13 cellular contexts compared by ENCODE assay signal in the genomic region with DNA sequence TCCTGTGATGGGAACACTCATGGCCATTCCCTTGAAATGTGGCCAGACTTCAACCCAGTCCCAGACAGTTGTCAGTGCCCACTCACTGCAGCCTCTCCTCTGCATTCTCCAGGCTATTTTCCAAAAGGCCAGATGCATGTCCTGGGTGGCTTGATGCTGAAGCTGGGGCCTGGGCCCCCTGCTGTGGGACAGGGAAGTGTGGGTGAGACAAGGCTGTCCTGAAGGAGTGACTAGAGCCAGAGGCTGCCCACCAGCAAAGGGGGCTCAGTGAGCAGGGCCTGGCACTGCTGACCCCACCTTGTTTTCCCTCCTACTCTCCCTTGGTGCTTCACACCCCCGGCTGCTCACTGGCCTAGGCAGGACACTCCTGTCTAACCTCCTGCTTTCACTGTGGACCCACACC. TPM values are rescaled to one million over a fixed set of nuclear protein-coding genes. Genes with fewer than 3 reads are reported as not detected.
DNase-seq lines count a peak whose midpoint lies in the region; ATAC-seq and TF ChIP-seq lines count a peak whose summit lies in the region.
"Had no signal": no experiment of that assay in that cellular context is flagged by ENCODE, and none has a peak within 500 bp of the region (broad histone marks: within the 10 kb centered on the region; RNA-seq: fewer than 3 reads in every experiment).

No MANE protein-coding gene starts in this region.

- CTCF ChIA-PET in CD8-positive, alpha-beta memory T cell (lab: Charles Lee) = interaction anchor here (2.8 to 21.6 kb wide), 4 partner anchors 9 to 25 kb away, joined by 15 to 724 read pairs (median 46); a partner anchor contains a TSS

- DNase-seq in CD8-positive, alpha-beta memory T cell = no peak
- DNase-seq in T-helper 17 cell (no peak), left ventricle myocardium inferior (no peak), gastrocnemius medialis (no peak), NCI-H774 (lab: John Stamatoyannopoulos, UW) (no peak), 8988T (no peak), D341Med (ENCODE audit: low spot score) (no peak)
- DNase-seq: central memory CD4-positive, alpha-beta T cell; foreskin fibroblast; NCI-H510A had no signal

- no peak for TF ChIP-seq CTCF in left ventricle myocardium inferior (IDR thresholded peaks at IDR 0.05; ENCODE audit: borderline replicate concordance)
- no peak for TF ChIP-seq CTCF in gastrocnemius medialis (IDR thresholded peaks at IDR 0.05 in 4 of 5, conservative IDR thresholded peaks at IDR 0.05 in 1 of 5)

- intact Hi-C loops in left ventricle myocardium inferior (cut with micrococcal nuclease) = no loop called here
- intact Hi-C loops in gastrocnemius medialis (cut with DNase I; ENCODE audit: low total_unique reads) = no loop called here

- in situ Hi-C loops in gastrocnemius medialis (cut with MboI; ENCODE audit: low sequenced_read_pairs in 4 of 4) = loop anchor here in 1 of 4 donors (25.0 kb wide), 1 partner anchor 788 kb away; a partner anchor contains a TSS

- H3K27me3 ChIP-seq in CD8-positive, alpha-beta memory T cell (ENCODE audit: insufficient read depth, low read length, poor library complexity, severe bottlenecking) = no peaks in the 10 kb centered on the region
- H3K27me3 ChIP-seq in left ventricle myocardium inferior (ENCODE audit: low read depth) (no peaks in the 10 kb centered on the region), gastrocnemius medialis (no peaks in the 10 kb centered on the region)
- H3K27me3 ChIP-seq: SJSA1 had no signal

- H3K9me3 Mint-ChIP-seq in CD8-positive, alpha-beta memory T cell = no peaks in the 10 kb centered on the region

- H3K36me3 ChIP-seq in CD8-positive, alpha-beta memory T cell (ENCODE audit: insufficient read depth, low read length) = peaks cover 9% of the 10 kb centered on the region
- H3K36me3 ChIP-seq in left ventricle myocardium inferior (no peaks in the 10 kb centered on the region), gastrocnemius medialis (no peaks in the 10 kb centered on the region)
- H3K36me3 ChIP-seq: SJSA1 had no signal

- H3K9me3 ChIP-seq in CD8-positive, alpha-beta memory T cell (ENCODE audit: low read length) = no peaks in the 10 kb centered on the region
- H3K9me3 ChIP-seq in T-helper 17 cell (ENCODE audit: control insufficient read depth, low read length, poor library complexity, severe bottlenecking) (no peaks in the 10 kb centered on the region), left ventricle myocardium inferior (replicated peaks) (no peaks in the 10 kb centered on the region), gastrocnemius medialis (no peaks in the 10 kb centered on the region)
- H3K9me3 ChIP-seq: SJSA1 had no signal

- no peaks in the 10 kb centered on the region for H3K27me3 Mint-ChIP-seq in CD8-positive, alpha-beta memory T cell
- no peaks in the 10 kb centered on the region for H3K27me3 Mint-ChIP-seq in T-helper 17 cell

- H3K4me3 ChIP-seq in CD8-positive, alpha-beta memory T cell (ENCODE audit: low read length) = no peak overlapping the region
- no peak overlapping the region for H3K4me3 ChIP-seq in left ventricle myocardium inferior
- H3K4me3 ChIP-seq in gastrocnemius medialis = no peak overlapping the region
- H3K4me3 ChIP-seq: SJSA1, smooth muscle cell had no signal

- POLR2A ChIA-PET in CD8-positive, alpha-beta memory T cell (lab: Charles Lee) = interaction anchor here (3.5 to 5.7 kb wide), 2 partner anchors 10 to 11 kb away, joined by 24 to 35 read pairs; a partner anchor contains a TSS

- peak overlapping the region in 3 of 7 donors; percentile 20 to 32 (median 26) for H3K4me3 Mint-ChIP-seq in CD8-positive, alpha-beta memory T cell
- H3K4me3 Mint-ChIP-seq in T-helper 17 cell = peak overlapping the region; percentile 67

- H3K27ac Mint-ChIP-seq in CD8-positive, alpha-beta memory T cell = peak overlapping the region; percentile 55 to 98 (median 80)
- H3K27ac Mint-ChIP-seq in T-helper 17 cell = peak overlapping the region; percentile 98

- no peak for TF ChIP-seq POLR2A in gastrocnemius medialis (IDR thresholded peaks at IDR 0.05)

- peak overlapping the region; percentile 84 for H3K27ac ChIP-seq in CD8-positive, alpha-beta memory T cell (ENCODE audit: low read depth, low read length)
- H3K27ac ChIP-seq in left ventricle myocardium inferior (replicated peaks) (peak overlapping the region; percentile 100), gastrocnemius medialis (peak overlapping the region; percentile 95 to 99 (median 96))
- H3K27ac ChIP-seq: SJSA1 had no signal

- peaks cover 3 to 13% (median 11%) of the 10 kb centered on the region in 3 donors for H3K36me3 Mint-ChIP-seq in CD8-positive, alpha-beta memory T cell
- H3K36me3 Mint-ChIP-seq in T-helper 17 cell (ENCODE audit: low read depth) = peaks cover 11% of the 10 kb centered on the region

- H3K4me1 Mint-ChIP-seq in CD8-positive, alpha-beta memory T cell = peaks cover 61 to 83% (median 78%) of the 10 kb centered on the region in 3 donors
- H3K4me1 Mint-ChIP-seq in T-helper 17 cell = peaks cover 59% of the 10 kb centered on the region

- ATAC-seq in T-helper 17 cell = no peak
- ATAC-seq in gastrocnemius medialis = no peak
- no peak for ATAC-seq in HG03378 (IDR thresholded peaks at IDR 0.05; ENCODE audit: unreplicated experiment)

- peaks cover 75% of the 10 kb centered on the region for H3K4me1 ChIP-seq in CD8-positive, alpha-beta memory T cell (ENCODE audit: insufficient read depth, low read length)
- H3K4me1 ChIP-seq in left ventricle myocardium inferior = peaks cover 64% of the 10 kb centered on the region
- H3K4me1 ChIP-seq in gastrocnemius medialis = peaks cover 53 to 56% of the 10 kb centered on the region in 2 donors

RNA-seq across cellular contexts. Expression of a gene that starts 11.9 kb away (rescaled TPM):
- 100 to 1,000 TPM; 216 to 222 TPM for total RNA-seq in CD8-positive, alpha-beta memory T cell
- 92.8 TPM for polyA plus RNA-seq in CD8-positive, alpha-beta memory T cell
- total RNA-seq in T-helper 17 cell (10 to 100 TPM; 28.3 to 63.4 TPM), left ventricle myocardium inferior (16.6 TPM), gastrocnemius medialis (10 to 100 TPM in 2 of 4 donors, 1 to 10 TPM in 2; 3.3 to 50.5 (median 20.3) TPM)

RNA-seq across cellular contexts. Expression of a gene that starts 17.2 kb away (rescaled TPM):
- 100 to 1,000 TPM; 153 to 156 TPM for total RNA-seq in CD8-positive, alpha-beta memory T cell
- 57.0 TPM for polyA plus RNA-seq in CD8-positive, alpha-beta memory T cell
- total RNA-seq in T-helper 17 cell (10 to 100 TPM; 44.7 to 49.2 TPM), left ventricle myocardium inferior (359 TPM), gastrocnemius medialis (100 to 1,000 TPM; 235 to 466 (median 387) TPM)

RNA-seq across cellular contexts. Expression of a gene that starts 30.4 kb away (rescaled TPM):
- total RNA-seq in CD8-positive, alpha-beta memory T cell = 10 to 100 TPM; 51.8 to 55.0 TPM
- 27.4 TPM for polyA plus RNA-seq in CD8-positive, alpha-beta memory T cell
- total RNA-seq in T-helper 17 cell (10 to 100 TPM; 22.7 to 25.1 TPM), left ventricle myocardium inferior (16.1 TPM), gastrocnemius medialis (1 to 10 TPM; 4.5 to 8.1 (median 7.5) TPM)

RNA-seq across cellular contexts. Expression of a gene that starts 32.2 kb away (rescaled TPM):
- 10 to 100 TPM; 11.5 to 13.0 TPM for total RNA-seq in CD8-positive, alpha-beta memory T cell
- 15.8 TPM for polyA plus RNA-seq in CD8-positive, alpha-beta memory T cell
- 10 to 100 TPM; 15.0 to 17.1 TPM for total RNA-seq in T-helper 17 cell
- 57.2 TPM for total RNA-seq in left ventricle myocardium inferior
- total RNA-seq in gastrocnemius medialis = 10 to 100 TPM; 12.6 to 27.4 (median 15.4) TPM
